In the genomic region with DNA sequence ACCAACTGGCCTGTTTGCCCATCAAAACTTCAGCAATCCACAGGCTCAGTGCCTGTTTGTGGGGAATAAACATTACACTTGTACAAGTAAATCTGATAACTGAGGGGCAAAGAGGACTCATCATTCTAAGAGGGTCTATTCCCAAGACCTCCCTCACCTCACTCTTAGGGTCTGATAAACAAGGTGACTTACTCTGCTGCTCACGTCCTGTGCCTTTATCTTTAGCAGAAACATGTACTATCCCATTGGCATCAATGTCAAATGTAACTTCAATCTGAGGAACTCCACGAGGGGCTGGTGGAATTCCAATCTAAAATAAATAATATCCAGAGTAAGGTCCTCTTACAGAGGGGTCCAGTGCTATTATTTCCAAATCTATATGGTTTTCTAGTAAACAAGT, we compare ENCODE assay signal across 16 cellular contexts. TPM values are rescaled to one million over a fixed set of nuclear protein-coding genes. Genes with fewer than 3 reads are reported as not detected.
DNase-seq lines count a peak whose midpoint lies in the region; ATAC-seq, FAIRE-seq and TF ChIP-seq lines count a peak whose summit lies in the region.
"Had no signal": no experiment of that assay in that cellular context is flagged by ENCODE, and none has a peak within 500 bp of the region (broad histone marks: within the 10 kb centered on the region; RNA-seq: fewer than 3 reads in every experiment).

No MANE protein-coding gene starts in this region.

- H3K36me3 Mint-ChIP-seq in activated CD8-positive, alpha-beta T cell treated with anti-CD3 and anti-CD28 coated beads for 36 hours (ENCODE audit: low read depth): peaks cover 82% of the 10 kb centered on the region
- H3K36me3 Mint-ChIP-seq in activated CD8-positive, alpha-beta T cell treated with anti-CD3 and anti-CD28 coated beads, Interleukin-2, amount 10 ng/mL, durations not matched to agents 7 days and 5 days (ENCODE audit: low read depth): peaks cover 82% of the 10 kb centered on the region
- peaks cover 52% of the 10 kb centered on the region for H3K36me3 Mint-ChIP-seq in natural killer cell
- H3K36me3 Mint-ChIP-seq in natural killer cell treated with Interleukin-12 subunit alpha and Interleukin-12 subunit beta and Interleukin-15 and Interleukin-18, amount 100 ng/mL, for 72 hours: peaks cover 67% of the 10 kb centered on the region

- CTCF ChIA-PET in activated CD8-positive, alpha-beta T cell treated with anti-CD3 and anti-CD28 coated beads for 36 hours (lab: Charles Lee): no interaction called here
- CTCF ChIA-PET in activated CD8-positive, alpha-beta T cell treated with anti-CD3 and anti-CD28 coated beads, Interleukin-2, amount 10 ng/mL, durations not matched to agents 7 days and 5 days (lab: Charles Lee): interaction anchor here (1.0 to 3.7 kb wide), 3 partner anchors 10 to 14 kb away, joined by 3 to 12 read pairs (median 4); no protein-coding TSS in a partner anchor
- CTCF ChIA-PET in H1 (lab: Charles Lee; ENCODE audit: partially characterized antibody): interaction anchor here (2.8 kb wide), 1 partner anchor 8 kb away, joined by 9 read pairs; no protein-coding TSS in a partner anchor

- peaks cover 35 to 90% (median 69%) of the 10 kb centered on the region in 4 experiments for H3K36me3 ChIP-seq in H1 (ENCODE audit: control insufficient read depth in 2 of 4, insufficient read depth in 4 of 4, low read length in 3 of 4)

- no peak overlapping the region for H4K91ac ChIP-seq in H1 (replicated peaks; ENCODE audit: insufficient read length, low read length)

- H3K4me1 Mint-ChIP-seq in activated CD8-positive, alpha-beta T cell treated with anti-CD3 and anti-CD28 coated beads for 36 hours (ENCODE audit: low read depth): peaks cover 22% of the 10 kb centered on the region
- peaks cover 6% of the 10 kb centered on the region for H3K4me1 Mint-ChIP-seq in activated CD8-positive, alpha-beta T cell treated with anti-CD3 and anti-CD28 coated beads, Interleukin-2, amount 10 ng/mL, durations not matched to agents 7 days and 5 days (ENCODE audit: low read depth)
- H3K4me1 Mint-ChIP-seq in natural killer cell: peaks cover 31 to 43% of the 10 kb centered on the region in 2 donors
- H3K4me1 Mint-ChIP-seq in natural killer cell treated with Interleukin-12 subunit alpha and Interleukin-12 subunit beta and Interleukin-15 and Interleukin-18, amount 100 ng/mL, for 72 hours (ENCODE audit: low read depth in 2 of 2): peaks cover 22 to 41% of the 10 kb centered on the region in 2 donors
- H3K4me1 Mint-ChIP-seq: B cell, GM23338, H9 had no signal

- TF ChIP-seq RAD21 in H1 (IDR thresholded peaks at IDR 0.05 in 1 of 2, conservative IDR thresholded peaks at IDR 0.05 in 1 of 2; ENCODE audit: low read depth in 2 of 2, low read length in 2 of 2): no peak

- H2BK12ac ChIP-seq in H1 (ENCODE audit: low read depth, low read length): no peak overlapping the region

- no peak for TF ChIP-seq CTCF in activated CD8-positive, alpha-beta T cell treated with anti-CD3 and anti-CD28 coated beads for 36 hours (IDR thresholded peaks at IDR 0.05)
- TF ChIP-seq CTCF in natural killer cell (IDR thresholded peaks at IDR 0.05): no peak
- TF ChIP-seq CTCF in H1 (IDR thresholded peaks at IDR 0.05; ENCODE audit: control extremely low read depth in 1 of 3, insufficient read depth in 1 of 3, low read depth in 1 of 3, low read length in 3 of 3): no peak

- ATAC-seq in activated CD8-positive, alpha-beta T cell treated with anti-CD3 and anti-CD28 coated beads for 36 hours: no peak
- no peak for ATAC-seq in activated CD8-positive, alpha-beta T cell treated with anti-CD3 and anti-CD28 coated beads, Interleukin-2, amount 10 ng/mL, durations not matched to agents 7 days and 5 days
- ATAC-seq in natural killer cell (no peak), GM21526 (IDR thresholded peaks at IDR 0.05; ENCODE audit: low FRiP score, unreplicated experiment) (no peak), GM19397 (IDR thresholded peaks at IDR 0.05; ENCODE audit: unreplicated experiment) (no peak)
- no peak for ATAC-seq in natural killer cell treated with Interleukin-12 subunit alpha and Interleukin-12 subunit beta and Interleukin-15 and Interleukin-18, amount 100 ng/mL, for 72 hours
- ATAC-seq: GM12878, GM23338 had no signal

- no peak overlapping the region for H3K4me3 Mint-ChIP-seq in activated CD8-positive, alpha-beta T cell treated with anti-CD3 and anti-CD28 coated beads for 36 hours
- no peak overlapping the region for H3K4me3 Mint-ChIP-seq in activated CD8-positive, alpha-beta T cell treated with anti-CD3 and anti-CD28 coated beads, Interleukin-2, amount 10 ng/mL, durations not matched to agents 7 days and 5 days
- no peak overlapping the region for H3K4me3 Mint-ChIP-seq in natural killer cell
- H3K4me3 Mint-ChIP-seq in natural killer cell treated with Interleukin-12 subunit alpha and Interleukin-12 subunit beta and Interleukin-15 and Interleukin-18, amount 100 ng/mL, for 72 hours: no peak overlapping the region
- H3K4me3 Mint-ChIP-seq: B cell; CD4-positive, alpha-beta memory T cell; GM23338; H9 had no signal

- H3K9me3 ChIP-seq in H1 (ENCODE audit: insufficient read depth in 2 of 2, low read depth in 1 of 2, low read length in 1 of 2): no peaks in the 10 kb centered on the region

- H2BK20ac ChIP-seq in H1 (ENCODE audit: low read length): no peak overlapping the region

- H3K23ac ChIP-seq in H1 (ENCODE audit: insufficient read length): no peak overlapping the region

- no peaks in the 10 kb centered on the region for H3K23me2 ChIP-seq in H1 (ENCODE audit: low read depth, low read length)

- H3K27ac Mint-ChIP-seq in activated CD8-positive, alpha-beta T cell treated with anti-CD3 and anti-CD28 coated beads for 36 hours: peak overlapping the region; percentile 11
- no peak overlapping the region for H3K27ac Mint-ChIP-seq in activated CD8-positive, alpha-beta T cell treated with anti-CD3 and anti-CD28 coated beads, Interleukin-2, amount 10 ng/mL, durations not matched to agents 7 days and 5 days
- peak overlapping the region; percentile 45 to 61 for H3K27ac Mint-ChIP-seq in natural killer cell
- peak overlapping the region in 1 of 2 donors; percentile 17 for H3K27ac Mint-ChIP-seq in natural killer cell treated with Interleukin-12 subunit alpha and Interleukin-12 subunit beta and Interleukin-15 and Interleukin-18, amount 100 ng/mL, for 72 hours
- H3K27ac Mint-ChIP-seq: B cell, GM23338, H9 had no signal

- H3K56ac ChIP-seq in H1 (replicated peaks; ENCODE audit: insufficient read length, low read depth, low read length): no peak overlapping the region

- H3K27ac ChIP-seq in H1 (ENCODE audit: low read depth, low read length): no peak overlapping the region

- H2BK5ac ChIP-seq in H1 (ENCODE audit: low read depth, low read length): no peak overlapping the region

- H2BK15ac ChIP-seq in H1 (ENCODE audit: low read length): no peak overlapping the region

- POLR2A ChIA-PET in activated CD8-positive, alpha-beta T cell treated with anti-CD3 and anti-CD28 coated beads for 36 hours (lab: Charles Lee): interaction anchor here (0.6 to 7.8 kb wide), 4 partner anchors 9 to 15 kb away, joined by 3 to 65 read pairs (median 10); a partner anchor contains a TSS
- POLR2A ChIA-PET in activated CD8-positive, alpha-beta T cell treated with anti-CD3 and anti-CD28 coated beads, Interleukin-2, amount 10 ng/mL, durations not matched to agents 7 days and 5 days (lab: Charles Lee): no interaction called here
- POLR2A ChIA-PET in H1 (lab: Charles Lee; ENCODE audit: partially characterized antibody): interaction anchor here (24.2 to 26.9 kb wide), 2 partner anchors 3 to 9 kb away, joined by 1018 read pairs; a partner anchor contains a TSS

- H4K20me1 ChIP-seq in H1 (replicated peaks in 1 of 2; ENCODE audit: control insufficient read depth in 1 of 2, insufficient read depth in 2 of 2, low read length in 2 of 2): peaks cover 2 to 10% of the 10 kb centered on the region in 2 experiments

- no peaks in the 10 kb centered on the region for H3K9me3 Mint-ChIP-seq in activated CD8-positive, alpha-beta T cell treated with anti-CD3 and anti-CD28 coated beads for 36 hours
- H3K9me3 Mint-ChIP-seq in activated CD8-positive, alpha-beta T cell treated with anti-CD3 and anti-CD28 coated beads, Interleukin-2, amount 10 ng/mL, durations not matched to agents 7 days and 5 days (ENCODE audit: insufficient read depth): no peaks in the 10 kb centered on the region
- no peaks in the 10 kb centered on the region for H3K9me3 Mint-ChIP-seq in natural killer cell
- H3K9me3 Mint-ChIP-seq in natural killer cell treated with Interleukin-12 subunit alpha and Interleukin-12 subunit beta and Interleukin-15 and Interleukin-18, amount 100 ng/mL, for 72 hours: no peaks in the 10 kb centered on the region
- H3K9me3 Mint-ChIP-seq: CD4-positive, alpha-beta memory T cell; GM23338; H9 had no signal

- no peak overlapping the region for H4K5ac ChIP-seq in H1 (ENCODE audit: insufficient read length, low read depth, low read length)

- H2AK5ac ChIP-seq in H1 (ENCODE audit: low read depth, low read length): no peak overlapping the region

- H3K9ac ChIP-seq in H1 (replicated peaks in 1 of 4; ENCODE audit: extremely low read depth in 1 of 4, low read depth in 3 of 4, low read length in 3 of 4): no peak overlapping the region

- no peaks in the 10 kb centered on the region for H3K27me3 Mint-ChIP-seq in activated CD8-positive, alpha-beta T cell treated with anti-CD3 and anti-CD28 coated beads for 36 hours
- H3K27me3 Mint-ChIP-seq in activated CD8-positive, alpha-beta T cell treated with anti-CD3 and anti-CD28 coated beads, Interleukin-2, amount 10 ng/mL, durations not matched to agents 7 days and 5 days (ENCODE audit: low read depth): no peaks in the 10 kb centered on the region
- H3K27me3 Mint-ChIP-seq in natural killer cell (ENCODE audit: low read depth in 2 of 2): no peaks in the 10 kb centered on the region
- no peaks in the 10 kb centered on the region for H3K27me3 Mint-ChIP-seq in natural killer cell treated with Interleukin-12 subunit alpha and Interleukin-12 subunit beta and Interleukin-15 and Interleukin-18, amount 100 ng/mL, for 72 hours
- H3K27me3 Mint-ChIP-seq: B cell; CD4-positive, alpha-beta memory T cell had no signal

- no peak; a peak in 1 of 3 replicates for TF ChIP-seq POLR2A in H1 (IDR thresholded peaks at IDR 0.05; ENCODE audit: control extremely low read depth in 1 of 2, low read depth in 2 of 2, low read length in 2 of 2)

- no peak overlapping the region for H2AFZ ChIP-seq in H1 (ENCODE audit: low read length)
- H2AFZ ChIP-seq: GM23338 had no signal

- H3K4me3 ChIP-seq in H1 (ENCODE audit: extremely low read depth in 1 of 4, insufficient read depth in 2 of 4, low read depth in 3 of 4, low read length in 4 of 4): no peak overlapping the region
- H3K4me3 ChIP-seq: GM12878, GM23338 had no signal

- H2BK120ac ChIP-seq in H1 (replicated peaks; ENCODE audit: low read depth, low read length): no peak overlapping the region

- no peaks in the 10 kb centered on the region for H3K27me3 ChIP-seq in H1 (replicated peaks in 1 of 4; ENCODE audit: control insufficient read depth in 3 of 4, extremely low read depth in 1 of 4, insufficient read depth in 3 of 4, low read length in 3 of 4)

- no peak for TF ChIP-seq EP300 in H1 (IDR thresholded peaks at IDR 0.05; ENCODE audit: borderline replicate concordance in 1 of 2, low read depth in 2 of 2, low read length in 2 of 2)

- intact Hi-C loops in activated CD8-positive, alpha-beta T cell treated with anti-CD3 and anti-CD28 coated beads for 36 hours (cut with micrococcal nuclease): no loop called here
- intact Hi-C loops in natural killer cell (cut with micrococcal nuclease): no loop called here

- no peak for DNase-seq in activated CD8-positive, alpha-beta T cell treated with anti-CD3 and anti-CD28 coated beads for 36 hours
- DNase-seq in activated CD8-positive, alpha-beta T cell treated with anti-CD3 and anti-CD28 coated beads, Interleukin-2, amount 10 ng/mL, durations not matched to agents 7 days and 5 days: no peak
- DNase-seq in natural killer cell (no peak), H1 (ENCODE audit: low read depth in 1 of 2, low spot score in 2 of 2) (no peak)
- no peak for DNase-seq in natural killer cell treated with Interleukin-12 subunit alpha and Interleukin-12 subunit beta and Interleukin-15 and Interleukin-18, amount 100 ng/mL, for 72 hours (ENCODE audit: low spot score)
- DNase-seq: 8988T; C1 segment of cervical spinal cord; CD4-positive, alpha-beta memory T cell; DMS79; H9 had no signal

- H3K79me2 ChIP-seq in H1 (ENCODE audit: control insufficient read depth in 1 of 2, insufficient read depth in 2 of 2, low read length in 2 of 2): peaks cover 0 to 16% of the 10 kb centered on the region in 2 experiments; a peak in 2 of 4 replicates

- no peak overlapping the region for H3K14ac ChIP-seq in H1 (ENCODE audit: insufficient read length)

- H3K18ac ChIP-seq in H1 (ENCODE audit: extremely low read depth, low read length): no peak overlapping the region

- FAIRE-seq in H1 (lab: Jason Lieb, UNC): no peak
- FAIRE-seq: GM12878, GM18507 had no signal

- no peaks in the 10 kb centered on the region for H3K79me1 ChIP-seq in H1 (ENCODE audit: low read depth, low read length)

- WGBS in H1 (ENCODE audit: extremely low coverage in 1 of 2, insufficient coverage in 1 of 2, insufficient read length in 1 of 2, insufficient replicate concordance in 2 of 2, low coverage in 1 of 2, low lambda C conversion rate in 2 of 2, missing lambda C conversion rate in 1 of 2), 2 experiments: 88% methylated on average over 2 of the region's 2 CpGs; no CpG with 5 or more reads in 1 of the 2 experiments

- no peak overlapping the region for H3K4ac ChIP-seq in H1 (replicated peaks; ENCODE audit: insufficient read length, low read depth, low read length)

- H4K8ac ChIP-seq in H1 (ENCODE audit: extremely low read depth, insufficient read depth, low read length): no peak overlapping the region

- H3K4me2 ChIP-seq in H1 (ENCODE audit: insufficient read depth in 1 of 2, low read depth in 2 of 2, low read length in 2 of 2): no peak overlapping the region
- H3K4me2 ChIP-seq: GM23338 had no signal

- no peaks in the 10 kb centered on the region for H3K4me1 ChIP-seq in H1 (replicated peaks in 1 of 4; ENCODE audit: control insufficient read depth in 3 of 4, insufficient read depth in 4 of 4, low read length in 3 of 4)

RNA-seq across cellular contexts. Expression of a gene that starts 14.6 kb away (rescaled TPM):
- 100 to 1,000 TPM; 154 to 161 TPM for total RNA-seq in activated CD8-positive, alpha-beta T cell treated with anti-CD3 and anti-CD28 coated beads for 36 hours
- 10 to 100 TPM; 92.7 to 93.3 TPM for total RNA-seq in activated CD8-positive, alpha-beta T cell treated with anti-CD3 and anti-CD28 coated beads, Interleukin-2, amount 10 ng/mL, durations not matched to agents 7 days and 5 days
- 100 to 1,000 TPM; 135 to 189 (median 136) TPM for total RNA-seq in natural killer cell
- total RNA-seq in natural killer cell treated with Interleukin-12 subunit alpha and Interleukin-12 subunit beta and Interleukin-15 and Interleukin-18, amount 100 ng/mL, for 72 hours: 100 to 1,000 TPM; 150 to 167 TPM
- total RNA-seq in H1 (2021; fragmentation: NEBNext Ultra II Directional; extraction: Animal tissue kit (Norgen Biotek cat#: 25700)): 168 TPM in 2 replicates
- polyA plus RNA-seq in H1 (2011; rRNA removed): 31.1 and 50.5 TPM in 2 replicates
- 60.6 TPM for polyA plus RNA-seq in H1 (2011; cell fraction: cytosol; rRNA removed)
- 23.6 TPM for polyA plus RNA-seq in H1 (2011; cell fraction: nucleus; rRNA removed)
- polyA plus RNA-seq in H1 (2012, experiment 1 of 2): 76.5 to 111 TPM (median 97.0 TPM) in 4 replicates
- polyA plus RNA-seq in H1 (2012, experiment 2 of 2): 11.2 TPM
- 98.4 TPM for polyA plus RNA-seq in H1 (2013, experiment 1 of 2)
- 95.8 TPM for polyA plus RNA-seq in H1 (2013, experiment 2 of 2)
- polyA minus RNA-seq in H1 (2011; rRNA and poly(A)+ RNA removed): 109 and 158 TPM in 2 replicates
- 76.5 TPM for polyA minus RNA-seq in H1 (2011; cell fraction: cytosol; rRNA and poly(A)+ RNA removed)
- polyA minus RNA-seq in H1 (2011; cell fraction: nucleus; rRNA and poly(A)+ RNA removed): 53.9 TPM

RNA-seq across cellular contexts. Expression of a gene that starts 17.5 kb away (rescaled TPM):
- total RNA-seq in activated CD8-positive, alpha-beta T cell treated with anti-CD3 and anti-CD28 coated beads for 36 hours: 100 to 1,000 TPM; 426 to 442 TPM
- total RNA-seq in activated CD8-positive, alpha-beta T cell treated with anti-CD3 and anti-CD28 coated beads, Interleukin-2, amount 10 ng/mL, durations not matched to agents 7 days and 5 days: 100 to 1,000 TPM; 214 to 216 TPM
- 100 to 1,000 TPM; 272 to 308 (median 308) TPM for total RNA-seq in natural killer cell
- 100 to 1,000 TPM; 337 to 473 TPM for total RNA-seq in natural killer cell treated with Interleukin-12 subunit alpha and Interleukin-12 subunit beta and Interleukin-15 and Interleukin-18, amount 100 ng/mL, for 72 hours
- total RNA-seq in H1 (2021; fragmentation: NEBNext Ultra II Directional; extraction: Animal tissue kit (Norgen Biotek cat#: 25700)): 395 and 396 TPM in 2 replicates
- 175 and 191 TPM in 2 replicates for polyA plus RNA-seq in H1 (2011; rRNA removed)
- polyA plus RNA-seq in H1 (2011; cell fraction: cytosol; rRNA removed): 234 TPM
- polyA plus RNA-seq in H1 (2011; cell fraction: nucleus; rRNA removed): 241 TPM
- polyA plus RNA-seq in H1 (2012, experiment 1 of 2): 278 to 534 TPM (median 326 TPM) in 4 replicates
- polyA plus RNA-seq in H1 (2012, experiment 2 of 2): 43.2 TPM
- 237 TPM for polyA plus RNA-seq in H1 (2013, experiment 1 of 2)
- 226 TPM for polyA plus RNA-seq in H1 (2013, experiment 2 of 2)
- 421 and 480 TPM in 2 replicates for polyA minus RNA-seq in H1 (2011; rRNA and poly(A)+ RNA removed)
- 298 TPM for polyA minus RNA-seq in H1 (2011; cell fraction: cytosol; rRNA and poly(A)+ RNA removed)
- 278 TPM for polyA minus RNA-seq in H1 (2011; cell fraction: nucleus; rRNA and poly(A)+ RNA removed)
